In the genomic region with DNA sequence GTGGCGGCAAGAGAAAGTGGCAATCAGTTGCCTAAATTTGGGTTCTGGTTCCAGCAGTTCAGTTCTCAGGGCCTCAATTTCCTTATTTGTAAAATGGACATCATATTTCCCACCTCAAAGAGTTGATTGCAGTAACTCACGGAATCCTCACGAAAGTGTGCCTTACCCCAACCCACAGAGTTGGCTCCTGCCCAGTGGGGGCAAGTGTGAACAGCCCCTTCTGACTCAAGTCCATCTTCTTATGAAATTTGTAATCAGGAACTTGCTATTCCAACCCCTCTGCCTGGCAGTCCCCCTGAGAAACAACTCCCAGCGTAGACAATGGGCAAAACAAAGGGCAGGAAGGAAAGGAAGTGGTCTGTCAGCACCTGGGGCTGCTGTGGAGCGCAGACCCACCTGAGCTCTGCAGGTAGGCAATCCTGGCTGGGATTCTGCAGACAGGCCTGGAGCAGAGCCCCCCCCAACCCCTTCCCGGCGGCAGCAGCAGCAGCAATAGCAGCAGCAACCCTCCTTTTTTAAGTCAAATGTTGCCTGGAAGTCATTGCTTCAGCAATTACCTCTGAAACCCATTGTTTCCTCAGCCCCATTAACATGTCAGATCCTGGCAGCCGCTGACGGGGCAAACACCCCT, we compare ENCODE assay signal across 15 cellular contexts.
"Had no signal": no experiment of that assay in that cellular context is flagged by ENCODE, and none has a peak within 500 bp of the region (broad histone marks: within the 10 kb centered on the region; RNA-seq: fewer than 3 reads in every experiment).

No MANE protein-coding gene starts in this region.

- H3K4me3 ChIP-seq: breast epithelium, left ventricle myocardium inferior, ovary, uterus had no signal

- DNase-seq: activated CD4-positive, alpha-beta T cell treated with anti-CD3 and anti-CD28 coated beads, Interleukin-2, amount 50 U/mL, for 4 hours; activated CD8-positive, alpha-beta memory T cell treated with anti-CD3 and anti-CD28 coated beads, Interleukin-2, amount 10 ng/mL, durations not matched to agents 7 days and 5 days; activated effector memory CD4-positive, alpha-beta T cell treated with anti-CD3 and anti-CD28 coated beads, Interleukin-2, amount 50 U/mL, for 16 hours; activated T-cell treated with anti-CD3 and anti-CD28 coated beads, Interleukin-2, amount 50 U/mL, for 24 hours; anterior cingulate cortex; kidney; left ventricle myocardium inferior; ovary; stimulated activated CD4-positive, alpha-beta T cell treated with anti-CD3 and anti-CD28 coated beads, Interleukin-4, amount 100 ng/mL, for 24 hours; uterus had no signal

- H3K36me3 Mint-ChIP-seq: activated CD8-positive, alpha-beta memory T cell treated with anti-CD3 and anti-CD28 coated beads, Interleukin-2, amount 10 ng/mL, durations not matched to agents 7 days and 5 days; activated naive CD8-positive, alpha-beta T cell; memory B cell; natural killer cell treated with Interleukin-12 subunit alpha and Interleukin-12 subunit beta and Interleukin-15 and Interleukin-18, amount 100 ng/mL, for 72 hours had no signal

- H3K27ac ChIP-seq: breast epithelium, left ventricle myocardium inferior, ovary, uterus had no signal

- H3K9me3 ChIP-seq: breast epithelium, left ventricle myocardium inferior, ovary, uterus had no signal

- H3K4me3 Mint-ChIP-seq: activated CD8-positive, alpha-beta memory T cell treated with anti-CD3 and anti-CD28 coated beads, Interleukin-2, amount 10 ng/mL, durations not matched to agents 7 days and 5 days; activated naive CD8-positive, alpha-beta T cell; activated T-cell treated with anti-CD3 and anti-CD28 coated beads, Interleukin-2, amount 50 U/mL, for 24 hours; memory B cell; natural killer cell treated with Interleukin-12 subunit alpha and Interleukin-12 subunit beta and Interleukin-15 and Interleukin-18, amount 100 ng/mL, for 72 hours had no signal

- H3K27me3 ChIP-seq: ovary, uterus had no signal

- H3K9me3 Mint-ChIP-seq: activated T-cell treated with anti-CD3 and anti-CD28 coated beads, Interleukin-2, amount 50 U/mL, for 24 hours; memory B cell; natural killer cell treated with Interleukin-12 subunit alpha and Interleukin-12 subunit beta and Interleukin-15 and Interleukin-18, amount 100 ng/mL, for 72 hours had no signal

- H3K4me1 Mint-ChIP-seq: activated CD8-positive, alpha-beta memory T cell treated with anti-CD3 and anti-CD28 coated beads, Interleukin-2, amount 10 ng/mL, durations not matched to agents 7 days and 5 days had no signal

- ATAC-seq: activated CD4-positive, CD25-positive, alpha-beta regulatory T cell treated with anti-CD3 and anti-CD28 coated beads, Interleukin-2, amount 50 U/mL, for 24 hours; activated CD8-positive, alpha-beta memory T cell treated with anti-CD3 and anti-CD28 coated beads, Interleukin-2, amount 10 ng/mL, durations not matched to agents 7 days and 5 days had no signal

- H3K4me1 ChIP-seq: breast epithelium, left ventricle myocardium inferior, uterus had no signal

- H3K27ac Mint-ChIP-seq: activated CD8-positive, alpha-beta memory T cell treated with anti-CD3 and anti-CD28 coated beads, Interleukin-2, amount 10 ng/mL, durations not matched to agents 7 days and 5 days; activated naive CD8-positive, alpha-beta T cell; activated T-cell treated with anti-CD3 and anti-CD28 coated beads, Interleukin-2, amount 50 U/mL, for 24 hours; memory B cell; natural killer cell treated with Interleukin-12 subunit alpha and Interleukin-12 subunit beta and Interleukin-15 and Interleukin-18, amount 100 ng/mL, for 72 hours had no signal

- H3K36me3 ChIP-seq: breast epithelium, left ventricle myocardium inferior, ovary, uterus had no signal
